8 cellular contexts compared by ENCODE assay signal in genomic region chr20:16761305-16761829, GRCh38. TPM values are rescaled to one million over a fixed set of nuclear protein-coding genes. Genes with fewer than 3 reads are reported as not detected.
DNase-seq lines count a peak whose midpoint lies in the region; ATAC-seq and TF ChIP-seq lines count a peak whose summit lies in the region.

No MANE protein-coding gene starts in this region.

- ATAC-seq in HG03039 (IDR thresholded peaks at IDR 0.05; ENCODE audit: unreplicated experiment) (peak; percentile 58), left lobe of liver (peak; percentile 97)

- H3K27me3 ChIP-seq in colonic mucosa = no peaks in the 10 kb centered on the region

- H3K27ac ChIP-seq in colonic mucosa = no peak overlapping the region

- H3K9ac ChIP-seq in colonic mucosa (ENCODE audit: low read depth in 2 of 2, low read length in 2 of 2) = no peak overlapping the region

- H3K9me3 ChIP-seq in colonic mucosa = no peaks in the 10 kb centered on the region

- TF ChIP-seq CTCF in WI38 (IDR thresholded peaks at IDR 0.05; ENCODE audit: low read depth, low read length) = peak; percentile 64
- TF ChIP-seq CTCF in colonic mucosa (IDR thresholded peaks at IDR 0.05) = peak; percentile 59

- H3K4me1 ChIP-seq in colonic mucosa = no peaks in the 10 kb centered on the region

- DNase-seq in SKM-1 treated with dmso at 0.1 percent for 144 hours (lab: John Stamatoyannopoulos, UW; ENCODE audit: unreplicated experiment) = peak; percentile 12
- no peak for DNase-seq in SKM-1 (lab: John Stamatoyannopoulos, UW; ENCODE audit: unreplicated experiment)
- peak; percentile 71 for DNase-seq in NCI-H2227 (lab: John Stamatoyannopoulos, UW; ENCODE audit: unreplicated experiment)
- DNase-seq in colonic mucosa = peak; percentile 44
- peak; percentile 48 for DNase-seq in left lobe of liver (ENCODE audit: low spot score)
- DNase-seq in stimulated activated CD8-positive, alpha-beta memory T cell treated with anti-CD3 and anti-CD28 coated beads, Interleukin-12 subunit alpha, Interleukin-12 subunit beta, amount 100 ng/mL, for 1 hour (ENCODE audit: low read depth) = peak; percentile 26

- H3K36me3 ChIP-seq in colonic mucosa = no peaks in the 10 kb centered on the region

- intact Hi-C loops in colonic mucosa (cut with DNase I) = loop anchor here (5.0 kb wide), 1 partner anchor 1049 kb away; no protein-coding TSS in a partner anchor

- H3K4me3 ChIP-seq in WI38 (ENCODE audit: low read depth, low read length) (no peak overlapping the region), colonic mucosa (no peak overlapping the region)

RNA-seq across cellular contexts. Expression of gene OTOR, which starts 13.2 kb away (rescaled TPM):
- total RNA-seq in colonic mucosa (not detected), left lobe of liver (not detected)

RNA-seq across cellular contexts. Expression of gene SNRPB2, which starts 31.5 kb away (rescaled TPM):
- total RNA-seq in colonic mucosa (10 to 100 TPM; 36.7 to 51.4 TPM), left lobe of liver (11.0 TPM)
